In genomic region chr20:62326559-62326958, GRCh38 we compare ENCODE assay signal across 23 cellular contexts.
"Had no signal": no experiment of that assay in that cellular context is flagged by ENCODE, and none has a peak within 500 bp of the region (broad histone marks: within the 10 kb centered on the region; RNA-seq: fewer than 3 reads in every experiment).

No MANE protein-coding gene starts in this region.

- H3K36me3 ChIP-seq: SJSA1 had no signal

- H3K27ac ChIP-seq: HL-60, SJSA1, SK-N-MC had no signal

- H3K4me1 ChIP-seq: SJSA1 had no signal

- H3K27me3 ChIP-seq: MG63, SJSA1 had no signal

- DNase-seq: IMR-90, Karpas-422, KG1, MG63, NCI-H1092, NCI-H1105 treated with DMSO at 0.1 percent for 48 hours, NCI-H1417 treated with DMSO at 0.1 percent for 48 hours, NCI-H146, NCI-H1694 treated with DMSO at 0.1 percent for 48 hours, NCI-H1930, NCI-H2081, NCI-H2107, NCI-H2227 treated with DMSO at 0.1 percent for 48 hours, NCI-H524, NCI-H526 treated with DMSO at 0.1 percent for 48 hours, NCI-H748 treated with DMSO at 0.1 percent for 48 hours, Right ventricle myocardium superior, RPMI8226, SIG-M5 had no signal

- H3K4me3 ChIP-seq: MG63, SJSA1, SK-N-MC had no signal

- FAIRE-seq: RCC 7860 had no signal

- H3K9me3 ChIP-seq: MG63, SJSA1 had no signal
